In the genomic region with DNA sequence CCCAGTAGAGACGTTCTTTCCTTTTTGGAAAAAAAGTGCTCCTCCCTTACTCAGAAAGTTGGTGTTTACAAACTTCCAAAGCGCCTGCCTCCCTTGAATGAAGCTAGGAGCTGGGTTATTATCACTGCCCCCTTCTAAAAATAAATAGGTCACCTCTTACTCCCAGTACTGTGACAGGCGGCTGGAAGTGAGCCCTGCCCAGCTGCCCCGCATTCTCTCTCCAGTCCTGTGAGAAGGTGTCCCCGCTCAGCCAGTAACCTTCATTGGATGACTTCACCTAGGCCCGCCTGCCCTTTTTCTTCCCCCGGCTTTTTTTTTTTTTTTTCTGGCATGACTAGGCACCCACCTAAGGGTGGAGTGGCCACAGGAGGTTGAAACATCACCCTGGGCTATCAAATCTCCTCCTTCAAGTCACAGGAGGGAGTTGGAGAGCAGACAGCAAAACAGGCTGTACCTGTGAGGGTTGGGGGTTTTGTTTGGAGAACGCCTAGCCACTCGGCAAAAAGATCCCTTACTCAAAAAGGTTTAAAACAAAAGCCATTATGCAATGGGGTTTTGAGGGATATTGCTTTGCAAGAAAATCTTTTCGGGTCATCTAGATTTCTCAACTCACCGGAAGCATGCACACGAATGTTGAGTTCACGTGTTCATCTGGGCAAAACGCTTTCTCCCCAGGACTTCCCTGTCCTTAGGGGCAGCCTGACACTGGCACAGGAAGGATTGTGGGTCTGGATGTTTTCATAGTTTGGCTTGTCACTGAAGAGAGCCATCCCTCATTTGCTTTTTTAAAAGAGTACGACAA, we compare ENCODE assay signal across 10 cellular contexts. TPM values are rescaled to one million over a fixed set of nuclear protein-coding genes. Genes with fewer than 3 reads are reported as not detected.
DNase-seq lines count a peak whose midpoint lies in the region; ATAC-seq and TF ChIP-seq lines count a peak whose summit lies in the region.
"Had no signal": no experiment of that assay in that cellular context is flagged by ENCODE, and none has a peak within 500 bp of the region (broad histone marks: within the 10 kb centered on the region; RNA-seq: fewer than 3 reads in every experiment).

No MANE protein-coding gene starts in this region.

- CTCF ChIA-PET in Calu3 (lab: Charles Lee), result interaction anchor here (1.4 kb wide), 2 partner anchors 14 to 36 kb away, joined by 3 read pairs; no protein-coding TSS in a partner anchor
- CTCF ChIA-PET in activated CD4-positive, alpha-beta T cell treated with anti-CD3 and anti-CD28 coated beads for 36 hours (lab: Charles Lee), result interaction anchor here (0.7 kb wide), 1 partner anchor 42 kb away, joined by 4 read pairs; no protein-coding TSS in a partner anchor

- H3F3A ChIP-seq in neural progenitor cell (ENCODE audit: low read depth), result no peaks in the 10 kb centered on the region

- ATAC-seq in activated CD4-positive, alpha-beta T cell treated with anti-CD3 and anti-CD28 coated beads for 36 hours, result no peak
- no peak for ATAC-seq in GM18502 (IDR thresholded peaks at IDR 0.05; ENCODE audit: poor library complexity, unreplicated experiment)

- H3K4me1 Mint-ChIP-seq in Calu3 (ENCODE audit: low read depth, unreplicated experiment) (peaks cover 31% of the 10 kb centered on the region), neural progenitor cell (peaks cover 3% of the 10 kb centered on the region)
- peaks cover 24% of the 10 kb centered on the region for H3K4me1 Mint-ChIP-seq in activated CD4-positive, alpha-beta T cell treated with anti-CD3 and anti-CD28 coated beads for 36 hours

- H2AFZ ChIP-seq in neural progenitor cell (replicated peaks), result peak overlapping the region; percentile 64

- H3K9me3 Mint-ChIP-seq in Calu3 (ENCODE audit: low read depth, unreplicated experiment) (peaks cover 2% of the 10 kb centered on the region), neural progenitor cell (no peaks in the 10 kb centered on the region)
- peaks cover 2% of the 10 kb centered on the region for H3K9me3 Mint-ChIP-seq in activated CD4-positive, alpha-beta T cell treated with anti-CD3 and anti-CD28 coated beads for 36 hours (ENCODE audit: low read depth)

- TF ChIP-seq CTCF in Calu3 (IDR thresholded peaks at IDR 0.05; ENCODE audit: unreplicated experiment) (no peak), esophagus muscularis mucosa (IDR thresholded peaks at IDR 0.05) (no peak), neural progenitor cell (IDR thresholded peaks at IDR 0.05) (no peak)

- no peak overlapping the region for H3K9ac ChIP-seq in neural progenitor cell

- 51% methylated on average over 15 of the region's 15 CpGs for WGBS in esophagus muscularis mucosa

- POLR2A ChIA-PET in activated CD4-positive, alpha-beta T cell treated with anti-CD3 and anti-CD28 coated beads for 36 hours (lab: Charles Lee), result no interaction called here

- H3K4me1 ChIP-seq in esophagus muscularis mucosa (peaks cover 0 to 15% (median 14%) of the 10 kb centered on the region in 4 donors), neural progenitor cell (peaks cover 4% of the 10 kb centered on the region)
- H3K4me1 ChIP-seq: SJSA1 had no signal

- H3K27ac Mint-ChIP-seq in Calu3 (ENCODE audit: unreplicated experiment) (peak overlapping the region; percentile 85), neural progenitor cell (no peak overlapping the region)
- H3K27ac Mint-ChIP-seq in activated CD4-positive, alpha-beta T cell treated with anti-CD3 and anti-CD28 coated beads for 36 hours, result no peak overlapping the region

- H3K36me3 Mint-ChIP-seq in Calu3 (ENCODE audit: insufficient read depth, unreplicated experiment) (peaks cover 13% of the 10 kb centered on the region), neural progenitor cell (no peaks in the 10 kb centered on the region)
- H3K36me3 Mint-ChIP-seq in activated CD4-positive, alpha-beta T cell treated with anti-CD3 and anti-CD28 coated beads for 36 hours (ENCODE audit: low read depth), result peaks cover 9% of the 10 kb centered on the region

- no peak for TF ChIP-seq EP300 in esophagus muscularis mucosa (IDR thresholded peaks at IDR 0.05)

- H3K4me3 Mint-ChIP-seq in Calu3 (ENCODE audit: low read depth, unreplicated experiment) (peak overlapping the region; percentile 63), neural progenitor cell (no peak overlapping the region)
- H3K4me3 Mint-ChIP-seq in activated CD4-positive, alpha-beta T cell treated with anti-CD3 and anti-CD28 coated beads for 36 hours, result no peak overlapping the region

- intact Hi-C loops in Calu3 (cut with micrococcal nuclease; ENCODE audit: unreplicated experiment), result loop anchor here (1.0 to 5.0 kb wide), 2 partner anchors 12 to 43 kb away; no protein-coding TSS in a partner anchor
- intact Hi-C loops in esophagus muscularis mucosa (cut with DNase I), result no loop called here
- intact Hi-C loops in activated CD4-positive, alpha-beta T cell treated with anti-CD3 and anti-CD28 coated beads for 36 hours (cut with DNase I, micrococcal nuclease), result no loop called here

- no TSS peak for BruUV-seq in Calu3 (replicated peaks; lab: Mats Ljungman, UMichigan)

- no peaks in the 10 kb centered on the region for H3K79me2 ChIP-seq in neural progenitor cell (ENCODE audit: low read depth)

- H4K20me1 ChIP-seq in neural progenitor cell (ENCODE audit: low read depth), result no peaks in the 10 kb centered on the region

- no peaks in the 10 kb centered on the region for H3K9me3 ChIP-seq in esophagus muscularis mucosa
- H3K9me3 ChIP-seq in neural progenitor cell (ENCODE audit: low read depth), result no peaks in the 10 kb centered on the region
- H3K9me3 ChIP-seq: SJSA1 had no signal

- H3K27ac ChIP-seq in esophagus muscularis mucosa (replicated peaks in 1 of 4) (peak overlapping the region in 3 of 4 donors; percentile 7 to 44 (median 42)), neural progenitor cell (no peak overlapping the region)
- H3K27ac ChIP-seq: SJSA1 had no signal

- TF ChIP-seq POLR2A in esophagus muscularis mucosa (IDR thresholded peaks at IDR 0.05; ENCODE audit: low read depth), result no peak

- DNase-seq in Calu3, result peak; percentile 74
- DNase-seq in NCI-H774 (lab: John Stamatoyannopoulos, UW), result peak; percentile 56
- no peak for DNase-seq in esophagus muscularis mucosa (ENCODE audit: extremely low spot score)
- peak; percentile 31 for DNase-seq in neural progenitor cell (ENCODE audit: low spot score)
- DNase-seq in SIG-M5 treated with dmso at 0.1 percent for 504 hours (lab: John Stamatoyannopoulos, UW; ENCODE audit: unreplicated experiment), result no peak
- no peak for DNase-seq in NCI-H1105 (lab: John Stamatoyannopoulos, UW)
- no peak for DNase-seq in activated CD4-positive, alpha-beta T cell treated with anti-CD3 and anti-CD28 coated beads for 36 hours
- DNase-seq: DND-41 had no signal

- H3K4me2 ChIP-seq in neural progenitor cell, result no peak overlapping the region

- H3K4me3 ChIP-seq in esophagus muscularis mucosa, result peak overlapping the region in 3 of 4 donors; percentile 10 to 24 (median 20)
- H3K4me3 ChIP-seq in neural progenitor cell, result no peak overlapping the region
- H3K4me3 ChIP-seq: SJSA1 had no signal

- H3K27me3 ChIP-seq in esophagus muscularis mucosa (no peaks in the 10 kb centered on the region), neural progenitor cell (no peaks in the 10 kb centered on the region)

- no peaks in the 10 kb centered on the region for H3K27me3 Mint-ChIP-seq in Calu3 (ENCODE audit: unreplicated experiment)
- peaks cover 4% of the 10 kb centered on the region for H3K27me3 Mint-ChIP-seq in neural progenitor cell (ENCODE audit: insufficient read depth, low read depth)
- H3K27me3 Mint-ChIP-seq in activated CD4-positive, alpha-beta T cell treated with anti-CD3 and anti-CD28 coated beads for 36 hours, result no peaks in the 10 kb centered on the region

- H3K36me3 ChIP-seq in esophagus muscularis mucosa (no peaks in the 10 kb centered on the region), neural progenitor cell (no peaks in the 10 kb centered on the region)
- H3K36me3 ChIP-seq: SJSA1 had no signal

RNA-seq across cellular contexts. Expression of a gene that starts 43.3 kb away (rescaled TPM):
- total RNA-seq in Calu3 (2022) (28.6 and 31.5 TPM in 2 replicates), esophagus muscularis mucosa (10 to 100 TPM; 25.3 to 31.7 (median 28.4) TPM), neural progenitor cell (ENCODE audit: low replicate concordance) (14.6 and 21.8 TPM in 2 replicates)
- 10 to 100 TPM; 30.9 to 36.3 TPM for total RNA-seq in activated CD4-positive, alpha-beta T cell treated with anti-CD3 and anti-CD28 coated beads for 36 hours

Comparison
In these comparisons a context has a peak if more than half of its experiments do, and no peak if none do; other contexts are left out.
1. DNase-seq: peak in Calu3 (single experiment), NCI-H774 (single experiment) and neural progenitor cell (single experiment); none in esophagus muscularis mucosa (single experiment), SIG-M5 treated with dmso at 0.1 percent for 504 hours (single experiment), NCI-H1105 (single experiment) and activated CD4-positive, alpha-beta T cell treated with anti-CD3 and anti-CD28 coated beads for 36 hours (single experiment).